Comparison of ENCODE assay signal across 9 cellular contexts in the genomic region with DNA sequence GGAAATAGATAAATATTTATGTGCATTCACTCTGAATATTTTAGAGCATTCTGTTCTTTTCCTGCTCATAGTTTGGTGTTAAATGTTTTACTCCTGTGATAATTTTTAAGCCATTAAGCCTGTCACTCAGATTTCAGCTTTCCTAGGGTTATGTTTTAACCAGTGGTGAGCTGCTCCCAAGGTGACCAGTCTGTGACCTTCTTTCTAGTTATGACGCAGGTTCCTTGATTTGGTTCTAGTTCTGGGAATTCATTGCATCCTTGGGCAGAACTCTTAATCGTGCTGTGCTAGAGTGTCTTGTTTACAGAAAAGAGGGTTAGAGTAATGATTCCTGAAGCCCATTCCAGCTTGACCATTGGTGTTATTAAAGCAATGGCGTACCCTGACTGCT. TPM values are rescaled to one million over a fixed set of nuclear protein-coding genes. Genes with fewer than 3 reads are reported as not detected.
DNase-seq lines count a peak whose midpoint lies in the region; ATAC-seq and TF ChIP-seq lines count a peak whose summit lies in the region.
"Had no signal": no experiment of that assay in that cellular context is flagged by ENCODE, and none has a peak within 500 bp of the region (broad histone marks: within the 10 kb centered on the region; RNA-seq: fewer than 3 reads in every experiment).

No MANE protein-coding gene starts in this region.

- peak overlapping the region; percentile 100 for H3K27ac Mint-ChIP-seq in progenitor cell of endocrine pancreas

- TF ChIP-seq CTCF in DND-41 (IDR thresholded peaks at IDR 0.05; ENCODE audit: borderline replicate concordance, extremely low read depth, low read length, poor library complexity, severe bottlenecking): no peak
- TF ChIP-seq CTCF in VCaP (conservative IDR thresholded peaks at IDR 0.05): no peak
- TF ChIP-seq CTCF in fibroblast of the aortic adventitia (IDR thresholded peaks at IDR 0.05; ENCODE audit: insufficient read depth, low read length): no peak
- no peak for TF ChIP-seq CTCF in progenitor cell of endocrine pancreas (IDR thresholded peaks at IDR 0.05; ENCODE audit: unreplicated experiment)

- H3K4me2 ChIP-seq in DND-41 (ENCODE audit: insufficient read depth, low read length): peak overlapping the region; percentile 16; the same call in 1 of the 2 replicates

- H3K4me1 Mint-ChIP-seq in progenitor cell of endocrine pancreas (ENCODE audit: low read depth): peaks cover 23% of the 10 kb centered on the region

- no peaks in the 10 kb centered on the region for H3K27me3 Mint-ChIP-seq in progenitor cell of endocrine pancreas

- no peaks in the 10 kb centered on the region for H3K36me3 ChIP-seq in DND-41 (ENCODE audit: insufficient read depth, low read length)

- peaks cover 6% of the 10 kb centered on the region for H3K36me3 Mint-ChIP-seq in progenitor cell of endocrine pancreas (ENCODE audit: insufficient read depth)

- H3K27me3 ChIP-seq in DND-41 (ENCODE audit: insufficient read depth, low read length, poor library complexity): peaks cover 10% of the 10 kb centered on the region

- H3K4me3 Mint-ChIP-seq in progenitor cell of endocrine pancreas (ENCODE audit: low read depth): peak overlapping the region; percentile 89

- no peaks in the 10 kb centered on the region for H3K9me3 ChIP-seq in DND-41 (ENCODE audit: insufficient read depth, low read length, severe bottlenecking)

- H4K20me1 ChIP-seq in DND-41 (ENCODE audit: insufficient read depth, low read length): no peaks in the 10 kb centered on the region

- H3K27ac ChIP-seq in DND-41 (ENCODE audit: low read length) (no peak overlapping the region), VCaP (peak overlapping the region; percentile 88)

- H3K9me3 Mint-ChIP-seq in progenitor cell of endocrine pancreas (ENCODE audit: low read depth): no peaks in the 10 kb centered on the region

- H3K9ac ChIP-seq in DND-41 (ENCODE audit: low read depth, low read length): no peak overlapping the region

- DNase-seq in DND-41: no peak
- peak; percentile 37 for DNase-seq in fibroblast of the aortic adventitia (ENCODE audit: low read depth)
- DNase-seq in progenitor cell of endocrine pancreas (ENCODE audit: low spot score, unreplicated experiment): no peak
- DNase-seq in OCI-M1 (lab: John Stamatoyannopoulos, UW): no peak
- DNase-seq in activated CD4-positive, alpha-beta T cell treated with anti-CD3 and anti-CD28 coated beads, Interleukin-2, amount 50 U/mL, for 1 hour: no peak
- DNase-seq: NCI-H1092 had no signal

- H3K4me3 ChIP-seq in DND-41 (ENCODE audit: low read depth in 1 of 2, low read length in 2 of 2) (no peak overlapping the region), fibroblast of the aortic adventitia (ENCODE audit: low read depth, low read length) (peak overlapping the region; percentile 97)

- H2AFZ ChIP-seq in DND-41 (ENCODE audit: low read depth, low read length): no peak overlapping the region

- no peaks in the 10 kb centered on the region for H3K79me2 ChIP-seq in DND-41 (ENCODE audit: insufficient read depth, low read length)

- ATAC-seq in DND-41 (ENCODE audit: insufficient read depth, low read depth) (no peak), HG03378 (IDR thresholded peaks at IDR 0.05; ENCODE audit: unreplicated experiment) (no peak), HG02798 (IDR thresholded peaks at IDR 0.05; ENCODE audit: poor library complexity, unreplicated experiment) (no peak)

- peaks cover 38% of the 10 kb centered on the region for H3K4me1 ChIP-seq in DND-41 (ENCODE audit: insufficient read depth, low read length)

RNA-seq across cellular contexts. Expression of a gene that starts 2.2 kb away (rescaled TPM):
- total RNA-seq in fibroblast of the aortic adventitia (ENCODE audit: low replicate concordance): 26.3 and 82.4 TPM in 2 replicates
- 94.2 and 96.2 TPM in 2 replicates for total RNA-seq in progenitor cell of endocrine pancreas

RNA-seq across cellular contexts. Expression of a gene that starts 36.0 kb away (rescaled TPM):
- total RNA-seq in fibroblast of the aortic adventitia (ENCODE audit: low replicate concordance) (under 0.01 and 0.08 TPM in 2 replicates), progenitor cell of endocrine pancreas (not detected in 2 replicates)

RNA-seq across cellular contexts. Expression of a gene that starts 42.9 kb away (rescaled TPM):
- total RNA-seq in fibroblast of the aortic adventitia (ENCODE audit: low replicate concordance): not detected in 2 replicates
- total RNA-seq in progenitor cell of endocrine pancreas: not detected in 2 replicates
